Comparison of ENCODE assay signal across 1 cellular context in the genomic region with DNA sequence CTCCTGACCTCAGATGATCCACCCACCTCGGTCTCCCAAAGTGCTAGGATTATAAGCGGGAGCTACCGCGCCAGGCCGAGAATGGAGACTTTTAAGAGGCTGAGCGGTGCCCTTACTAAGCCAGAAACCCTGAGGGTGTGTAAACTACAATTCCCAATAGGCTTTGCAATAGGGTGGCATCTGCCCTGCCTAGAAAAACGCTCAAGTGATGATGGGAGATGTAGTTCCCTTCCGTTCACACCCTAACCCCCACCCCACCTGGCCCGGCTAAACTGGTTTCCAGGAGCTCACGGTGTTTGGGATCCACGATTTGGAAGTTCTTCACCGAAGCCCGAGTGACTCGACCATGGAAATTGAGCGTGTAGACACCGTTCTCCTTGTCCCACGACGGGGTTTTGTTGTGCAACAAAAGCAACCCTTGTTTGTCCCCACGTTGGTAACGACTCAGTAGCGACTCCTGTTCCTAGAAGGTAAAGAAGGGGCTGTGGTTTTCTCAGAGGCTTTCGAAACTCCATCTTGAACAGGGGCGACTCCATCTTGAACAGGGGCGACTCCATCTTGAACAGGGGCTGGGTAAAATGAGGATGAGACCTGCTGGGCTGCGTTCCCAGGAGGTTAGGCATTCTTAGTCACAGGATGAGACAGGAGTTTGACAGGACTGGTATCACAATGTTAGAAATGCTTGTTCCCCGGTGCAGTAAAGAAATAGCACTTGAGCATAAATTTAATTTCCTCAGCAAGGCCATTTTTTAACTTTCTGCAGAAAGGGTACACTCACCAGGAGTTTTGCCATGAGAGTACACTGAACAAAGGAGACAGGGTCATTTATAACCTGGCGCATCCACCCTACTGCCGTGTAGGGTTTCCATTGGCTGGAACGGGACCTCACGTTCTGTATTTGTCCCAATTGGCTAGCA.
A peak's percentile ranks its signal among the peaks of the same experiment; 100 is the strongest.
TF ChIP-seq lines count a peak whose summit lies in the region.

No MANE protein-coding gene starts in this region.

TF ChIP-seq in H1, 55 proteins besides CTCF, POLR2A, EP300 and RAD21:
- TF ChIP-seq MAFK (IDR thresholded peaks at IDR 0.05; ENCODE audit: low read depth, low read length), result no peak
- peak; percentile 91 for TF ChIP-seq YY1 (IDR thresholded peaks at IDR 0.05; ENCODE audit: low read depth, low read length)
- TF ChIP-seq TAF1 (IDR thresholded peaks at IDR 0.05; ENCODE audit: low read depth, low read length), result 0 out of 2 replicates have a peak, but pooled peaks have one; percentile 34
- peak; percentile 59 for TF ChIP-seq CREB1 (IDR thresholded peaks at IDR 0.05)
- TF ChIP-seq SUZ12 (IDR thresholded peaks at IDR 0.05; ENCODE audit: low read length), result no peak
- TF ChIP-seq EZH2 (IDR thresholded peaks at IDR 0.05; ENCODE audit: low read depth, low read length, severe bottlenecking), result no peak
- TF ChIP-seq, protein P1, sequence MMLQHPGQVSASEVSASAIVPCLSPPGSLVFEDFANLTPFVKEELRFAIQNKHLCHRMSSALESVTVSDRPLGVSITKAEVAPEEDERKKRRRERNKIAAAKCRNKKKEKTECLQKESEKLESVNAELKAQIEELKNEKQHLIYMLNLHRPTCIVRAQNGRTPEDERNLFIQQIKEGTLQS (IDR thresholded peaks at IDR 0.05; ENCODE audit: insufficient read depth, low read depth, low read length), result 0 out of 2 replicates have a peak, but pooled peaks have one; percentile 39
- TF ChIP-seq SAP30 (IDR thresholded peaks at IDR 0.05; ENCODE audit: insufficient read depth, insufficient replicate concordance, low read length), result no peak
- TF ChIP-seq RFX5 (IDR thresholded peaks at IDR 0.05; ENCODE audit: borderline replicate concordance, low read depth, low read length), result no peak
- no peak for TF ChIP-seq RXRA (IDR thresholded peaks at IDR 0.05; ENCODE audit: insufficient read depth, low read depth, low read length)
- no peak for TF ChIP-seq TCF12 (IDR thresholded peaks at IDR 0.05; ENCODE audit: low read depth, low read length)
- TF ChIP-seq SP2 (IDR thresholded peaks at IDR 0.05; ENCODE audit: low read length), result no peak
- TF ChIP-seq SIX5 (IDR thresholded peaks at IDR 0.05; ENCODE audit: low read depth, low read length), result peak; percentile 98
- no peak for TF ChIP-seq SRF (IDR thresholded peaks at IDR 0.05; ENCODE audit: low read depth, low read length)
- TF ChIP-seq, protein P2, sequence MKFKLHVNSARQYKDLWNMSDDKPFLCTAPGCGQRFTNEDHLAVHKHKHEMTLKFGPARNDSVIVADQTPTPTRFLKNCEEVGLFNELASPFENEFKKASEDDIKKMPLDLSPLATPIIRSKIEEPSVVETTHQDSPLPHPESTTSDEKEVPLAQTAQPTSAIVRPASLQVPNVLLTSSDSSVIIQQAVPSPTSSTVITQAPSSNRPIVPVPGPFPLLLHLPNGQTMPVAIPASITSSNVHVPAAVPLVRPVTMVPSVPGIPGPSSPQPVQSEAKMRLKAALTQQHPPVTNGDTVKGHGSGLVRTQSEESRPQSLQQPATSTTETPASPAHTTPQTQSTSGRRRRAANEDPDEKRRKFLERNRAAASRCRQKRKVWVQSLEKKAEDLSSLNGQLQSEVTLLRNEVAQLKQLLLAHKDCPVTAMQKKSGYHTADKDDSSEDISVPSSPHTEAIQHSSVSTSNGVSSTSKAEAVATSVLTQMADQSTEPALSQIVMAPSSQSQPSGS (IDR thresholded peaks at IDR 0.05; ENCODE audit: low read length), result no peak
- no peak for TF ChIP-seq CHD1 (IDR thresholded peaks at IDR 0.05; ENCODE audit: low read depth, low read length)
- TF ChIP-seq RBBP5 (IDR thresholded peaks at IDR 0.05; ENCODE audit: borderline replicate concordance, low read depth, low read length), result no peak
- peak; percentile 62 for TF ChIP-seq ASH2L (IDR thresholded peaks at IDR 0.05; ENCODE audit: low read length)
- peak; percentile 57; the same call in 1 of the 2 replicates for TF ChIP-seq KDM1A (IDR thresholded peaks at IDR 0.05; ENCODE audit: borderline replicate concordance, low read length)
- peak in 1 of 2 experiments; percentile 48; a peak in 1 of 4 replicates for TF ChIP-seq HDAC2 (IDR thresholded peaks at IDR 0.05; ENCODE audit: borderline replicate concordance in 1 of 2, low read depth in 2 of 2, low read length in 2 of 2)
TF ChIP-seq in H1: peak in this region for 8.
